Comparison of ENCODE assay signal across 15 cellular contexts in genomic region chr3:129556890-129557736, GRCh38. TPM values are rescaled to one million over a fixed set of nuclear protein-coding genes. Genes with fewer than 3 reads are reported as not detected.
DNase-seq lines count a peak whose midpoint lies in the region; TF ChIP-seq lines count a peak whose summit lies in the region.
"Had no signal": no experiment of that assay in that cellular context is flagged by ENCODE, and none has a peak within 500 bp of the region (broad histone marks: within the 10 kb centered on the region; RNA-seq: fewer than 3 reads in every experiment).

No MANE protein-coding gene starts in this region.

- no peak overlapping the region for H2AFZ ChIP-seq in neural progenitor cell (replicated peaks)

- H3K27me3 Mint-ChIP-seq in neural progenitor cell (ENCODE audit: insufficient read depth, low read depth), result peaks cover 7% of the 10 kb centered on the region

- H3K4me3 Mint-ChIP-seq in neural progenitor cell, result no peak overlapping the region

- H2BK120ac ChIP-seq in mesendoderm (ENCODE audit: low read depth, low read length), result no peak overlapping the region

- H4K5ac ChIP-seq in mesendoderm (ENCODE audit: low read length), result no peak overlapping the region

- peaks cover 51% of the 10 kb centered on the region for H3K4me1 Mint-ChIP-seq in neural progenitor cell

- no peak overlapping the region for H2BK15ac ChIP-seq in mesendoderm (replicated peaks; ENCODE audit: low read depth)

- no peak for TF ChIP-seq POLR2A in uterus (IDR thresholded peaks at IDR 0.05)

- H3K27ac Mint-ChIP-seq in neural progenitor cell, result no peak overlapping the region

- H2BK5ac ChIP-seq in mesendoderm (ENCODE audit: low read length), result no peak overlapping the region

- no peaks in the 10 kb centered on the region for H3K79me1 ChIP-seq in mesendoderm (ENCODE audit: low read length)

- DNase-seq in SK-N-MC (ENCODE audit: low read depth, low spot score) (no peak), fibroblast of gingiva (ENCODE audit: low read depth) (peak; percentile 87), neural progenitor cell (ENCODE audit: low spot score) (peak; percentile 27), uterus (peak in 1 of 2 donors; percentile 59), mesendoderm (no peak), GM10266 (ENCODE audit: extremely low spot score) (no peak), SHP77 treated with DMSO at 0.1 percent for 48 hours (lab: John Stamatoyannopoulos, UW) (no peak)
- DNase-seq: activated CD4-positive, alpha-beta T cell treated with anti-CD3 and anti-CD28 coated beads, Interleukin-2, amount 50 U/mL, for 4 hours; brain microvascular endothelial cell; GF-D8; T-helper 9 cell had no signal

- TF ChIP-seq CTCF in neural progenitor cell (IDR thresholded peaks at IDR 0.05), result no peak
- no peak for TF ChIP-seq CTCF in uterus (IDR thresholded peaks at IDR 0.05)
- TF ChIP-seq CTCF in GM10266 (IDR thresholded peaks at IDR 0.05; ENCODE audit: control insufficient read depth, insufficient read depth, low read depth, missing control alignments), result no peak

- H3F3A ChIP-seq in neural progenitor cell (ENCODE audit: low read depth), result peaks cover 9% of the 10 kb centered on the region

- H3K56ac ChIP-seq in mesendoderm (ENCODE audit: low read length), result no peak overlapping the region

- H2AK5ac ChIP-seq in mesendoderm (ENCODE audit: low read length), result no peak overlapping the region

- H3K9me3 ChIP-seq in SK-N-MC (ENCODE audit: low read depth, low read length) (no peaks in the 10 kb centered on the region), neural progenitor cell (ENCODE audit: low read depth) (no peaks in the 10 kb centered on the region), uterus (no peaks in the 10 kb centered on the region)

- WGBS in mesendoderm (ENCODE audit: extremely low coverage, insufficient coverage, low lambda C conversion rate), result no CpG with 5 or more reads among the region's 36 CpGs

- no peak overlapping the region for H3K23ac ChIP-seq in mesendoderm (ENCODE audit: low read length)

- H3K9ac ChIP-seq in SK-N-MC (ENCODE audit: insufficient read length) (no peak overlapping the region), neural progenitor cell (no peak overlapping the region), mesendoderm (ENCODE audit: low read length) (no peak overlapping the region)

- H4K20me1 ChIP-seq in neural progenitor cell (ENCODE audit: low read depth), result no peaks in the 10 kb centered on the region

- H3K9me3 Mint-ChIP-seq in neural progenitor cell, result no peaks in the 10 kb centered on the region

- intact Hi-C loops in uterus (cut with DNase I; ENCODE audit: low total_unique reads), result no loop called here

- no peak overlapping the region for H3K18ac ChIP-seq in mesendoderm (ENCODE audit: low read length)

- H3K4me1 ChIP-seq in neural progenitor cell (peaks cover 53% of the 10 kb centered on the region), uterus (peaks cover 0 to 33% of the 10 kb centered on the region in 2 donors), mesendoderm (ENCODE audit: control insufficient read depth, low read depth, low read length) (peaks cover 8% of the 10 kb centered on the region)

- H4K8ac ChIP-seq in mesendoderm (ENCODE audit: low read depth, low read length), result no peak overlapping the region

- H3K4ac ChIP-seq in mesendoderm (ENCODE audit: low read depth, low read length), result no peak overlapping the region

- H3K4me3 ChIP-seq in SK-N-MC (no peak overlapping the region), neural progenitor cell (no peak overlapping the region), uterus (no peak overlapping the region), mesendoderm (ENCODE audit: low read length) (no peak overlapping the region)
- H3K4me3 ChIP-seq: lung had no signal

- H3K27me3 ChIP-seq in neural progenitor cell (no peaks in the 10 kb centered on the region), uterus (no peaks in the 10 kb centered on the region), mesendoderm (ENCODE audit: insufficient read depth, low read length, poor library complexity) (no peaks in the 10 kb centered on the region)
- H3K27me3 ChIP-seq: brain microvascular endothelial cell had no signal

- H3K79me2 ChIP-seq in neural progenitor cell (ENCODE audit: low read depth), result no peaks in the 10 kb centered on the region
- H3K79me2 ChIP-seq in mesendoderm (ENCODE audit: control insufficient read depth, insufficient read depth, low read length), result no peaks in the 10 kb centered on the region

- peak overlapping the region; percentile 79; the same call in 1 of the 2 replicates for H3K27ac ChIP-seq in SK-N-MC
- no peak overlapping the region for H3K27ac ChIP-seq in neural progenitor cell
- peak overlapping the region; percentile 58 to 88 for H3K27ac ChIP-seq in uterus
- H3K27ac ChIP-seq in mesendoderm (ENCODE audit: low read depth, low read length), result no peak overlapping the region
- H3K27ac ChIP-seq: brain microvascular endothelial cell had no signal

- H3K36me3 Mint-ChIP-seq in neural progenitor cell, result no peaks in the 10 kb centered on the region

- H3K36me3 ChIP-seq in SK-N-MC (ENCODE audit: insufficient read depth, low read length) (peaks cover 47% of the 10 kb centered on the region), neural progenitor cell (no peaks in the 10 kb centered on the region), uterus (no peaks in the 10 kb centered on the region), mesendoderm (ENCODE audit: control insufficient read depth, insufficient read depth, low read length) (peaks cover 4% of the 10 kb centered on the region)

- H3K4me2 ChIP-seq in neural progenitor cell, result peak overlapping the region; percentile 0
- no peak overlapping the region for H3K4me2 ChIP-seq in mesendoderm (ENCODE audit: low read length)

RNA-seq across cellular contexts. Expression of gene H1-8, which starts 14.1 kb away (rescaled TPM):
- total RNA-seq in neural progenitor cell (ENCODE audit: low replicate concordance) (not detected in 2 replicates), uterus (not detected)
- 0.06 TPM for polyA plus RNA-seq in mesendoderm (2013, experiment 1 of 2)
- polyA plus RNA-seq in mesendoderm (2013, experiment 2 of 2), result 0.15 TPM
- total RNA-seq: endothelial cell of umbilical vein, HT1080, lung, occipital lobe had no signal
- polyA plus RNA-seq: endothelial cell of umbilical vein, lung had no signal

RNA-seq across cellular contexts. Expression of gene RHO, which starts 28.7 kb away (rescaled TPM):
- total RNA-seq in neural progenitor cell (ENCODE audit: low replicate concordance) (not detected in 2 replicates), uterus (under 1 TPM in 1 of 4 donors, not detected in 3; 0.34 TPM)
- 0.04 TPM for polyA plus RNA-seq in mesendoderm (2013, experiment 1 of 2)
- polyA plus RNA-seq in mesendoderm (2013, experiment 2 of 2), result 0.03 TPM
- total RNA-seq: endothelial cell of umbilical vein, HT1080, lung, occipital lobe had no signal
- polyA plus RNA-seq: endothelial cell of umbilical vein had no signal

RNA-seq across cellular contexts. Expression of gene PLXND1, which starts 49.4 kb away (rescaled TPM):
- total RNA-seq in neural progenitor cell (ENCODE audit: low replicate concordance), result 9.0 and 12.9 TPM in 2 replicates
- 100 to 1,000 TPM in 3 of 4 donors, 10 to 100 TPM in 1; 54.7 to 343 (median 121) TPM for total RNA-seq in uterus
- polyA plus RNA-seq in mesendoderm (2013, experiment 1 of 2), result 94.2 TPM
- polyA plus RNA-seq in mesendoderm (2013, experiment 2 of 2), result 90.0 TPM

Comparison
In these comparisons a context has a peak if more than half of its experiments do, and no peak if none do; other contexts are left out.
1. DNase-seq: peak in fibroblast of gingiva (single experiment) and neural progenitor cell (single experiment); none in SK-N-MC (single experiment), mesendoderm (single experiment), GM10266 (single experiment) and SHP77 treated with DMSO at 0.1 percent for 48 hours (single experiment).
2. H3K27ac ChIP-seq: peak in SK-N-MC (single experiment) and uterus (2 of 2); none in neural progenitor cell (single experiment) and mesendoderm (single experiment).